In the genomic region with DNA sequence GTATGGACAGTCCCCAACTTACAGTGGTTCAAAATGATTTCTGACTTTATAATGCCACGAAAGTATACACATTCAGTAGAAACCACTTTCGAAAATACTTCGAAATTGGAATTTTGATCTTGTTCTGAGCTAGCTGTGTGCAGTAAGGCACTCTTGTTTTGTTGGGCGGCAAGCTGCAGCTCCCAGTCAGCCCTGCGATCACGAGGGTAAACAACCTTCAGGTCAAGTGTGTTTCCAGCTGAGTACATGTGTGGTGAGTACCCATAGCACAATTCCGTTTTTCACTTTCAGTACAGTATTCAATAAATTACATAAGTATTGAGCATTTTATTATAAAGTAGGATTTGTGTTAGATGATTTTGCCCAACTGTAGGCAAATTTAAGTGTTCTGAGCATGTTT, we compare ENCODE assay signal across 27 cellular contexts.
DNase-seq lines count a peak whose midpoint lies in the region; ATAC-seq and TF ChIP-seq lines count a peak whose summit lies in the region.
"Had no signal": no experiment of that assay in that cellular context is flagged by ENCODE, and none has a peak within 500 bp of the region (broad histone marks: within the 10 kb centered on the region; RNA-seq: fewer than 3 reads in every experiment).

No MANE protein-coding gene starts in this region.

- no peaks in the 10 kb centered on the region for H3K27me3 Mint-ChIP-seq in chondrocyte (ENCODE audit: low read depth)
- H3K27me3 Mint-ChIP-seq: activated naive CD8-positive, alpha-beta T cell treated with anti-CD3 and anti-CD28 coated beads, Interleukin-2, amount 50 U/mL, for 24 hours; activated T-cell treated with anti-CD3 and anti-CD28 coated beads, Interleukin-2, amount 50 U/mL, for 24 hours; central memory CD8-positive, alpha-beta T cell; memory B cell; stimulated activated naive B cell treated with anti-CD40 and anti-IgM and Interleukin-4, amounts not matched to agents 10 μg/mL and 1 μg/mL and 100 μg/mL, for 72 hours had no signal

- no peak overlapping the region for H3K27ac Mint-ChIP-seq in chondrocyte (ENCODE audit: unreplicated experiment)
- H3K27ac Mint-ChIP-seq: activated naive CD8-positive, alpha-beta T cell treated with anti-CD3 and anti-CD28 coated beads, Interleukin-2, amount 50 U/mL, for 24 hours; activated T-cell treated with anti-CD3 and anti-CD28 coated beads, Interleukin-2, amount 50 U/mL, for 24 hours; memory B cell; neural progenitor cell; stimulated activated naive B cell treated with anti-CD40 and anti-IgM and Interleukin-4, amounts not matched to agents 10 μg/mL and 1 μg/mL and 100 μg/mL, for 72 hours had no signal

- H3K27ac ChIP-seq in left lung: no peak overlapping the region
- H3K27ac ChIP-seq: C4-2B, esophagus squamous epithelium, neural progenitor cell, sigmoid colon, suprapubic skin, uterus had no signal

- intact Hi-C loops in left lung (cut with DNase I): no loop called here

- H3K9me3 ChIP-seq in left lung: no peaks in the 10 kb centered on the region
- H3K9me3 ChIP-seq: esophagus squamous epithelium, sigmoid colon, suprapubic skin, uterus had no signal

- H3K36me3 ChIP-seq in left lung: no peaks in the 10 kb centered on the region
- H3K36me3 ChIP-seq: esophagus squamous epithelium, neural progenitor cell, sigmoid colon, suprapubic skin, uterus had no signal

- no peaks in the 10 kb centered on the region for H3K4me1 ChIP-seq in left lung
- H3K4me1 ChIP-seq: sigmoid colon, suprapubic skin, uterus had no signal

- TF ChIP-seq CTCF in left lung (IDR thresholded peaks at IDR 0.05): no peak
- TF ChIP-seq CTCF in chondrocyte (IDR thresholded peaks at IDR 0.05): no peak

- H3K4me1 Mint-ChIP-seq in chondrocyte (ENCODE audit: low read depth): peaks cover 4% of the 10 kb centered on the region
- H3K4me1 Mint-ChIP-seq: activated naive CD8-positive, alpha-beta T cell treated with anti-CD3 and anti-CD28 coated beads, Interleukin-2, amount 50 U/mL, for 24 hours; central memory CD8-positive, alpha-beta T cell; memory B cell; stimulated activated naive B cell treated with anti-CD40 and anti-IgM and Interleukin-4, amounts not matched to agents 10 μg/mL and 1 μg/mL and 100 μg/mL, for 72 hours had no signal

- H3K27me3 ChIP-seq in left lung: no peaks in the 10 kb centered on the region
- H3K27me3 ChIP-seq: esophagus squamous epithelium, neural progenitor cell, sigmoid colon, suprapubic skin, uterus had no signal

- DNase-seq in NCI-H187 treated with DMSO at 0.1 percent for 48 hours (lab: John Stamatoyannopoulos, UW) (peak; percentile 38), NCI-H69 (lab: John Stamatoyannopoulos, UW) (peak; percentile 76), left lung (peak in 1 of 2 donors; percentile 35), ecto neural progenitor cell (ENCODE audit: low spot score) (no peak), chondrocyte (ENCODE audit: low spot score) (no peak)
- DNase-seq: activated CD4-positive, alpha-beta T cell treated with anti-CD3 and anti-CD28 coated beads for 48 hours; activated gamma-delta T cell; activated naive CD8-positive, alpha-beta T cell treated with anti-CD3 and anti-CD28 coated beads, Interleukin-2, amount 50 U/mL, for 24 hours; activated T-cell treated with anti-CD3 and anti-CD28 coated beads, Interleukin-2, amount 50 U/mL, for 24 hours; Calu3; dermis blood vessel endothelial cell; esophagus squamous epithelium; foreskin melanocyte; NCI-H1436; NCI-H526; OCI-M1; sigmoid colon; stimulated activated naive B cell treated with anti-CD40 and anti-IgM and Interleukin-4, amounts not matched to agents 10 μg/mL and 1 μg/mL and 100 μg/mL, for 72 hours; uterus had no signal

- ATAC-seq in GM18868 (IDR thresholded peaks at IDR 0.05; ENCODE audit: unreplicated experiment) (peak; percentile 44), left lung (peak; percentile 94), GM18498 (IDR thresholded peaks at IDR 0.05; ENCODE audit: unreplicated experiment) (no peak)
- ATAC-seq: activated naive CD8-positive, alpha-beta T cell treated with anti-CD3 and anti-CD28 coated beads, Interleukin-2, amount 50 U/mL, for 24 hours; K562; stimulated activated naive B cell treated with anti-CD40 and anti-IgM and Interleukin-4, amounts not matched to agents 10 μg/mL and 1 μg/mL and 100 μg/mL, for 72 hours had no signal

- no peaks in the 10 kb centered on the region for H3K36me3 Mint-ChIP-seq in chondrocyte (ENCODE audit: low read depth)
- H3K36me3 Mint-ChIP-seq: memory B cell; stimulated activated naive B cell treated with anti-CD40 and anti-IgM and Interleukin-4, amounts not matched to agents 10 μg/mL and 1 μg/mL and 100 μg/mL, for 72 hours had no signal

- no peak overlapping the region for H3K4me3 Mint-ChIP-seq in chondrocyte (ENCODE audit: unreplicated experiment)
- H3K4me3 Mint-ChIP-seq: activated naive CD8-positive, alpha-beta T cell treated with anti-CD3 and anti-CD28 coated beads, Interleukin-2, amount 50 U/mL, for 24 hours; activated T-cell treated with anti-CD3 and anti-CD28 coated beads, Interleukin-2, amount 50 U/mL, for 24 hours; central memory CD8-positive, alpha-beta T cell; memory B cell; neural progenitor cell; stimulated activated naive B cell treated with anti-CD40 and anti-IgM and Interleukin-4, amounts not matched to agents 10 μg/mL and 1 μg/mL and 100 μg/mL, for 72 hours had no signal

- no peak overlapping the region for H3K4me3 ChIP-seq in left lung
- H3K4me3 ChIP-seq: esophagus squamous epithelium, K562, neural progenitor cell, sigmoid colon, suprapubic skin, uterus had no signal

- no peaks in the 10 kb centered on the region for H3K9me3 Mint-ChIP-seq in chondrocyte (ENCODE audit: low read depth)
- H3K9me3 Mint-ChIP-seq: activated naive CD8-positive, alpha-beta T cell treated with anti-CD3 and anti-CD28 coated beads, Interleukin-2, amount 50 U/mL, for 24 hours; activated T-cell treated with anti-CD3 and anti-CD28 coated beads, Interleukin-2, amount 50 U/mL, for 24 hours; neural progenitor cell had no signal

Comparison
In these comparisons a context has a peak if more than half of its experiments do, and no peak if none do; other contexts are left out.
1. DNase-seq: peak in NCI-H187 treated with DMSO at 0.1 percent for 48 hours (single experiment) and NCI-H69 (single experiment); none in ecto neural progenitor cell (single experiment) and chondrocyte (single experiment).